In genomic region chr22:35312198-35313059, GRCh38 we compare ENCODE assay signal across 1 cellular context.
TF ChIP-seq lines count a peak whose summit lies in the region.

No MANE protein-coding gene starts in this region.

TF ChIP-seq in HepG2, 621 proteins besides CTCF, POLR2A, EP300 and RAD21 (continued from another document and continues in another):
- TF ChIP-seq ZNF609 (CRISPR knock-in tag; IDR thresholded peaks at IDR 0.05; ENCODE audit: borderline replicate concordance) (peak; percentile 86), ZNF761 (CRISPR knock-in tag; conservative IDR thresholded peaks at IDR 0.05) (0 out of 2 replicates have a peak, but pooled peaks have one; percentile 68), HNF4A (CRISPR knock-in tag; IDR thresholded peaks at IDR 0.05) (peak; percentile 53), ZNF780A (CRISPR knock-in tag; IDR thresholded peaks at IDR 0.05) (peak; percentile 62; the same call in 1 of the 2 replicates), ZEB1 (IDR thresholded peaks at IDR 0.05; ENCODE audit: insufficient replicate concordance, low read depth) (peak; percentile 87), MTA1 (CRISPR knock-in tag; IDR thresholded peaks at IDR 0.05; ENCODE audit: borderline replicate concordance) (peak; percentile 86; the same call in 1 of the 2 replicates), ZNF580 (CRISPR knock-in tag; IDR thresholded peaks at IDR 0.05; ENCODE audit: borderline replicate concordance, low read depth) (peak; percentile 88; the same call in 1 of the 2 replicates), ZNF205 (CRISPR knock-in tag; IDR thresholded peaks at IDR 0.05) (0 out of 2 replicates have a peak, but pooled peaks have one; percentile 25), FOXA3 (CRISPR knock-in tag; IDR thresholded peaks at IDR 0.05) (peak; percentile 78), TBP (CRISPR knock-in tag; IDR thresholded peaks at IDR 0.05) (peak; percentile 72; the same call in 1 of the 2 replicates), ZNF263 (CRISPR knock-in tag; IDR thresholded peaks at IDR 0.05) (peak; percentile 52; the same call in 1 of the 2 replicates), CEBPG (CRISPR knock-in tag; IDR thresholded peaks at IDR 0.05) (peak; percentile 42), EZH2 (conservative IDR thresholded peaks at IDR 0.05; ENCODE audit: low read depth, low read length) (no peak), HNF1B (CRISPR knock-in tag; IDR thresholded peaks at IDR 0.05) (0 out of 2 replicates have a peak, but pooled peaks have one; percentile 44), LBX2 (CRISPR knock-in tag; IDR thresholded peaks at IDR 0.05; ENCODE audit: borderline replicate concordance) (no peak), ZNF230 (CRISPR knock-in tag; IDR thresholded peaks at IDR 0.05) (0 out of 2 replicates have a peak, but pooled peaks have one; percentile 59), ZSCAN9 (CRISPR knock-in tag; IDR thresholded peaks at IDR 0.05; ENCODE audit: borderline replicate concordance) (peak; percentile 82; the same call in 1 of the 2 replicates), BCL6 (CRISPR knock-in tag; IDR thresholded peaks at IDR 0.05) (peak; percentile 60), ZNF292 (CRISPR knock-in tag; IDR thresholded peaks at IDR 0.05; ENCODE audit: borderline replicate concordance, low read depth) (peak; percentile 43), SMARCE1 (IDR thresholded peaks at IDR 0.05; ENCODE audit: borderline replicate concordance) (no peak), KDM6A (CRISPR knock-in tag; IDR thresholded peaks at IDR 0.05; ENCODE audit: low read depth) (peak; percentile 26; the same call in 1 of the 2 replicates), ZBTB25 (CRISPR knock-in tag; IDR thresholded peaks at IDR 0.05) (peak; percentile 39; the same call in 1 of the 2 replicates), TBX3 (IDR thresholded peaks at IDR 0.05; ENCODE audit: borderline replicate concordance) (peak; percentile 78; the same call in 1 of the 2 replicates), IKZF4 (CRISPR knock-in tag; IDR thresholded peaks at IDR 0.05; ENCODE audit: borderline replicate concordance, low read depth, not compliant biosample characterization) (no peak), MEIS2 (CRISPR knock-in tag; IDR thresholded peaks at IDR 0.05) (peak; percentile 83; the same call in 1 of the 2 replicates), HHEX (CRISPR knock-in tag; IDR thresholded peaks at IDR 0.05) (peak; percentile 49; the same call in 1 of the 2 replicates), ARNT (IDR thresholded peaks at IDR 0.05) (no peak), TBX2 (CRISPR knock-in tag; IDR thresholded peaks at IDR 0.05; ENCODE audit: borderline replicate concordance) (peak; percentile 95), KAT8 (CRISPR knock-in tag; IDR thresholded peaks at IDR 0.05) (0 out of 2 replicates have a peak, but pooled peaks have one; percentile 30), ELF1 (CRISPR knock-in tag; IDR thresholded peaks at IDR 0.05) (0 out of 2 replicates have a peak, but pooled peaks have one; percentile 14), ZMYM3 (CRISPR knock-in tag; IDR thresholded peaks at IDR 0.05) (peak; percentile 18; the same call in 1 of the 2 replicates), ZNF709 (CRISPR knock-in tag; IDR thresholded peaks at IDR 0.05) (no peak), PHF21A (CRISPR knock-in tag; IDR thresholded peaks at IDR 0.05) (peak; percentile 58; the same call in 1 of the 2 replicates), SIX4 (CRISPR knock-in tag; IDR thresholded peaks at IDR 0.05) (no peak), FOXA1 (IDR thresholded peaks at IDR 0.05) (no peak), FOXA1 (CRISPR knock-in tag; IDR thresholded peaks at IDR 0.05) (peak; percentile 59), SP1 (IDR thresholded peaks at IDR 0.05) (no peak), SP1 (CRISPR knock-in tag; IDR thresholded peaks at IDR 0.05) (0 out of 2 replicates have a peak, but pooled peaks have one; percentile 22), JUN (CRISPR knock-in tag; IDR thresholded peaks at IDR 0.05) (0 out of 2 replicates have a peak, but pooled peaks have one; percentile 27), ZFY (CRISPR knock-in tag; IDR thresholded peaks at IDR 0.05) (peak; percentile 48; the same call in 1 of the 2 replicates), ZNF792 (CRISPR knock-in tag; IDR thresholded peaks at IDR 0.05) (peak; percentile 82)
- TF ChIP-seq, protein P1, sequence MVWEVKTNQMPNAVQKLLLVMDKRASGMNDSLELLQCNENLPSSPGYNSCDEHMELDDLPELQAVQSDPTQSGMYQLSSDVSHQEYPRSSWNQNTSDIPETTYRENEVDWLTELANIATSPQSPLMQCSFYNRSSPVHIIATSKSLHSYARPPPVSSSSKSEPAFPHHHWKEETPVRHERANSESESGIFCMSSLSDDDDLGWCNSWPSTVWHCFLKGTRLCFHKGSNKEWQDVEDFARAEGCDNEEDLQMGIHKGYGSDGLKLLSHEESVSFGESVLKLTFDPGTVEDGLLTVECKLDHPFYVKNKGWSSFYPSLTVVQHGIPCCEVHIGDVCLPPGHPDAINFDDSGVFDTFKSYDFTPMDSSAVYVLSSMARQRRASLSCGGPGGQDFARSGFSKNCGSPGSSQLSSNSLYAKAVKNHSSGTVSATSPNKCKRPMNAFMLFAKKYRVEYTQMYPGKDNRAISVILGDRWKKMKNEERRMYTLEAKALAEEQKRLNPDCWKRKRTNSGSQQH (CRISPR knock-in tag; IDR thresholded peaks at IDR 0.05; ENCODE audit: low read depth): no peak
- TF ChIP-seq, protein P2, sequence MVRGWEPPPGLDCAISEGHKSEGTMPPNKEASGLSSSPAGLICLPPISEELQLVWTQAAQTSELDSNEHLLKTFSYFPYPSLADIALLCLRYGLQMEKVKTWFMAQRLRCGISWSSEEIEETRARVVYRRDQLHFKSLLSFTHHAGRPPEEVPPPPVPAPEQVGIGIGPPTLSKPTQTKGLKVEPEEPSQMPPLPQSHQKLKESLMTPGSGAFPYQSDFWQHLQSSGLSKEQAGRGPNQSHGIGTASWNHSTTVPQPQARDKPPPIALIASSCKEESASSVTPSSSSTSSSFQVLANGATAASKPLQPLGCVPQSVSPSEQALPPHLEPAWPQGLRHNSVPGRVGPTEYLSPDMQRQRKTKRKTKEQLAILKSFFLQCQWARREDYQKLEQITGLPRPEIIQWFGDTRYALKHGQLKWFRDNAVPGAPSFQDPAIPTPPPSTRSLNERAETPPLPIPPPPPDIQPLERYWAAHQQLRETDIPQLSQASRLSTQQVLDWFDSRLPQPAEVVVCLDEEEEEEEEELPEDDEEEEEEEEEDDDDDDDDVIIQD (CRISPR knock-in tag; IDR thresholded peaks at IDR 0.05; ENCODE audit: low read depth): 0 out of 2 replicates have a peak, but pooled peaks have one; percentile 12
- TF ChIP-seq, protein P3, sequence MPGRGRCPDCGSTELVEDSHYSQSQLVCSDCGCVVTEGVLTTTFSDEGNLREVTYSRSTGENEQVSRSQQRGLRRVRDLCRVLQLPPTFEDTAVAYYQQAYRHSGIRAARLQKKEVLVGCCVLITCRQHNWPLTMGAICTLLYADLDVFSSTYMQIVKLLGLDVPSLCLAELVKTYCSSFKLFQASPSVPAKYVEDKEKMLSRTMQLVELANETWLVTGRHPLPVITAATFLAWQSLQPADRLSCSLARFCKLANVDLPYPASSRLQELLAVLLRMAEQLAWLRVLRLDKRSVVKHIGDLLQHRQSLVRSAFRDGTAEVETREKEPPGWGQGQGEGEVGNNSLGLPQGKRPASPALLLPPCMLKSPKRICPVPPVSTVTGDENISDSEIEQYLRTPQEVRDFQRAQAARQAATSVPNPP (CRISPR knock-in tag; IDR thresholded peaks at IDR 0.05): no peak
- TF ChIP-seq, protein P4, sequence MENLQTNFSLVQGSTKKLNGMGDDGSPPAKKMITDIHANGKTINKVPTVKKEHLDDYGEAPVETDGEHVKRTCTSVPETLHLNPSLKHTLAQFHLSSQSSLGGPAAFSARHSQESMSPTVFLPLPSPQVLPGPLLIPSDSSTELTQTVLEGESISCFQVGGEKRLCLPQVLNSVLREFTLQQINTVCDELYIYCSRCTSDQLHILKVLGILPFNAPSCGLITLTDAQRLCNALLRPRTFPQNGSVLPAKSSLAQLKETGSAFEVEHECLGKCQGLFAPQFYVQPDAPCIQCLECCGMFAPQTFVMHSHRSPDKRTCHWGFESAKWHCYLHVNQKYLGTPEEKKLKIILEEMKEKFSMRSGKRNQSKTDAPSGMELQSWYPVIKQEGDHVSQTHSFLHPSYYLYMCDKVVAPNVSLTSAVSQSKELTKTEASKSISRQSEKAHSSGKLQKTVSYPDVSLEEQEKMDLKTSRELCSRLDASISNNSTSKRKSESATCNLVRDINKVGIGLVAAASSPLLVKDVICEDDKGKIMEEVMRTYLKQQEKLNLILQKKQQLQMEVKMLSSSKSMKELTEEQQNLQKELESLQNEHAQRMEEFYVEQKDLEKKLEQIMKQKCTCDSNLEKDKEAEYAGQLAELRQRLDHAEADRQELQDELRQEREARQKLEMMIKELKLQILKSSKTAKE (CRISPR knock-in tag; IDR thresholded peaks at IDR 0.05; ENCODE audit: borderline replicate concordance): peak; percentile 63
- TF ChIP-seq, protein P5, sequence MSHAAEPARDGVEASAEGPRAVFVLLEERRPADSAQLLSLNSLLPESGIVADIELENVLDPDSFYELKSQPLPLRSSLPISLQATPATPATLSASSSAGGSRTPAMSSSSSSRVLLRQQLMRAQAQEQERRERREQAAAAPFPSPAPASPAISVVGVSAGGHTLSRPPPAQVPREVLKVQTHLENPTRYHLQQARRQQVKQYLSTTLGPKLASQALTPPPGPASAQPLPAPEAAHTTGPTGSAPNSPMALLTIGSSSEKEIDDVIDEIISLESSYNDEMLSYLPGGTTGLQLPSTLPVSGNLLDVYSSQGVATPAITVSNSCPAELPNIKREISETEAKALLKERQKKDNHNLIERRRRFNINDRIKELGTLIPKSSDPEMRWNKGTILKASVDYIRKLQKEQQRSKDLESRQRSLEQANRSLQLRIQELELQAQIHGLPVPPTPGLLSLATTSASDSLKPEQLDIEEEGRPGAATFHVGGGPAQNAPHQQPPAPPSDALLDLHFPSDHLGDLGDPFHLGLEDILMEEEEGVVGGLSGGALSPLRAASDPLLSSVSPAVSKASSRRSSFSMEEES (CRISPR knock-in tag; IDR thresholded peaks at IDR 0.05): peak; percentile 96
